19 cellular contexts compared by ENCODE assay signal in genomic region chr2:237951878-237952277, GRCh38. TPM values are rescaled to one million over a fixed set of nuclear protein-coding genes. Genes with fewer than 3 reads are reported as not detected.
DNase-seq lines count a peak whose midpoint lies in the region; ATAC-seq, FAIRE-seq and TF ChIP-seq lines count a peak whose summit lies in the region.
"Had no signal": no experiment of that assay in that cellular context is flagged by ENCODE, and none has a peak within 500 bp of the region (broad histone marks: within the 10 kb centered on the region; RNA-seq: fewer than 3 reads in every experiment).

No MANE protein-coding gene starts in this region.

- 0 out of 2 replicates have a peak, but pooled peaks cover 5% of the 10 kb centered on the region for H3K4me1 ChIP-seq in HepG2 (ENCODE audit: insufficient read depth, low read length)
- peaks cover 0 to 4% (median 0%) of the 10 kb centered on the region in 4 donors for H3K4me1 ChIP-seq in right lobe of liver
- H3K4me1 ChIP-seq in pancreas, result peaks cover 0 to 5% (median 0%) of the 10 kb centered on the region in 3 donors
- H3K4me1 ChIP-seq: Caco-2 had no signal

- H3K79me2 ChIP-seq in HepG2 (ENCODE audit: insufficient read depth, low read length), result no peaks in the 10 kb centered on the region

- H3K36me3 ChIP-seq in HepG2 (replicated peaks in 1 of 2; ENCODE audit: control insufficient read depth in 1 of 2, insufficient read depth in 2 of 2, low read length in 2 of 2) (no peaks in the 10 kb centered on the region), right lobe of liver (no peaks in the 10 kb centered on the region), SK-N-MC (ENCODE audit: insufficient read depth, low read length) (no peaks in the 10 kb centered on the region), pancreas (no peaks in the 10 kb centered on the region)
- H3K36me3 ChIP-seq: BLaER1 treated with 17β-estradiol and CSF1 and Interleukin-3, amounts not matched to agents 10 nM and 100 nM had no signal

- WGBS in HepG2 (ENCODE audit: low lambda C conversion rate), result 62% methylated on average over 3 of the region's 3 CpGs
- WGBS in right lobe of liver (ENCODE audit: insufficient coverage, low coverage, low lambda C conversion rate, missing lambda C conversion rate), result 83% methylated on average over 3 of the region's 3 CpGs
- 83 to 84% methylated on average over 3 of the region's 3 CpGs for WGBS in pancreas, 2 donors

- H3K27me3 ChIP-seq in HepG2 (ENCODE audit: control insufficient read depth in 1 of 2, insufficient read depth in 2 of 2, low read length in 2 of 2), result peaks cover 9 to 30% of the 10 kb centered on the region in 2 experiments
- H3K27me3 ChIP-seq in right lobe of liver, result no peaks in the 10 kb centered on the region
- no peaks in the 10 kb centered on the region for H3K27me3 ChIP-seq in pancreas
- H3K27me3 ChIP-seq: BLaER1 treated with 17β-estradiol and CSF1 and Interleukin-3, amounts not matched to agents 10 nM and 100 nM had no signal

- H4K20me1 ChIP-seq in HepG2 (ENCODE audit: insufficient read depth, low read length), result no peaks in the 10 kb centered on the region
- H4K20me1 ChIP-seq: BLaER1 treated with 17β-estradiol and CSF1 and Interleukin-3, amounts not matched to agents 10 nM and 100 nM had no signal

- no peak for ATAC-seq in HepG2
- no peak for ATAC-seq in right lobe of liver
- no peak for ATAC-seq in GM18511 (IDR thresholded peaks at IDR 0.05; ENCODE audit: unreplicated experiment)
- no peak for ATAC-seq in pancreas
- ATAC-seq: CD8-positive, alpha-beta T cell had no signal

- TF ChIP-seq RAD21 in HepG2 (CRISPR knock-in tag; IDR thresholded peaks at IDR 0.05), result no peak

- DNase-seq in HepG2 (ENCODE audit: low spot score) (no peak), right lobe of liver (no peak), SK-N-MC (ENCODE audit: low read depth, low spot score) (no peak), pancreas (no peak)
- DNase-seq: 8988T; AML-193; Caco-2; Calu3; CD4-positive, alpha-beta T cell; CD8-positive, alpha-beta T cell; DMS79 treated with DMSO at 0.1 percent for 48 hours; GF-D8 had no signal

- CTCF ChIA-PET in HepG2 (lab: Yijun Ruan, JAX; ENCODE audit: low intra/inter-chr PET ratio, low total read pairs), result no interaction called here

- H3K9ac ChIP-seq in HepG2 (ENCODE audit: insufficient read depth, low read depth, low read length) (no peak overlapping the region), SK-N-MC (ENCODE audit: insufficient read length) (no peak overlapping the region)
- H3K9ac ChIP-seq: BLaER1 treated with 17β-estradiol and CSF1 and Interleukin-3, amounts not matched to agents 10 nM and 100 nM had no signal

- intact Hi-C loops in HepG2 (cut with micrococcal nuclease; ENCODE audit: unreplicated experiment), result no loop called here
- intact Hi-C loops in right lobe of liver (cut with DNase I), result no loop called here
- intact Hi-C loops in pancreas (cut with DNase I), result no loop called here

- H3K4me2 ChIP-seq in HepG2 (ENCODE audit: low read depth, low read length), result no peak overlapping the region
- H3K4me2 ChIP-seq: BLaER1 treated with 17β-estradiol and CSF1 and Interleukin-3, amounts not matched to agents 10 nM and 100 nM had no signal

- FAIRE-seq in HepG2 (lab: Jason Lieb, UNC) (no peak), pancreas (lab: Jason Lieb, UNC) (no peak)
- FAIRE-seq: A204.1, D721Med, G401.6, GM12891 had no signal

- H3K4me3 ChIP-seq in HepG2 (replicated peaks in 1 of 3; ENCODE audit: insufficient read depth in 1 of 3, low read depth in 2 of 3, low read length in 3 of 3) (no peak overlapping the region), right lobe of liver (no peak overlapping the region), SK-N-MC (no peak overlapping the region), pancreas (no peak overlapping the region)
- H3K4me3 ChIP-seq: BLaER1 treated with 17β-estradiol and CSF1 and Interleukin-3, amounts not matched to agents 10 nM and 100 nM had no signal

- H2AFZ ChIP-seq in HepG2 (ENCODE audit: low read length), result no peak overlapping the region

- H3K9me3 ChIP-seq in HepG2 (ENCODE audit: low read length) (no peaks in the 10 kb centered on the region), right lobe of liver (no peaks in the 10 kb centered on the region), SK-N-MC (ENCODE audit: low read depth, low read length) (no peaks in the 10 kb centered on the region), pancreas (no peaks in the 10 kb centered on the region)
- H3K9me3 ChIP-seq: Caco-2 had no signal

- H3K27ac ChIP-seq in HepG2 (ENCODE audit: extremely low read length, insufficient read depth, low read length) (no peak overlapping the region), right lobe of liver (no peak overlapping the region), SK-N-MC (peak overlapping the region; percentile 88), pancreas (no peak overlapping the region)
- H3K27ac ChIP-seq: BLaER1 treated with 17β-estradiol and CSF1 and Interleukin-3, amounts not matched to agents 10 nM and 100 nM; C4-2B had no signal

- no peak for TF ChIP-seq CTCF in HepG2 (CRISPR knock-in tag; IDR thresholded peaks at IDR 0.05)
- TF ChIP-seq CTCF in right lobe of liver (IDR thresholded peaks at IDR 0.05), result no peak
- no peak for TF ChIP-seq CTCF in pancreas (IDR thresholded peaks at IDR 0.05)

- POLR2A ChIA-PET in HepG2 (lab: Yijun Ruan, JAX), result no interaction called here

- in situ Hi-C loops in HepG2 (cut with HindIII; ENCODE audit: extremely low pct_ligation_motif_present, low pct_unique_long_range_greater_than_20kb), result no loop called here

- TF ChIP-seq POLR2A in HepG2 (IDR thresholded peaks at IDR 0.05; ENCODE audit: insufficient read depth in 1 of 2, low read depth in 2 of 2, low read length in 2 of 2), result no peak
- no peak for TF ChIP-seq POLR2A in right lobe of liver (IDR thresholded peaks at IDR 0.05)

- no TSS peak for BruUV-seq in HepG2 (replicated peaks; lab: Mats Ljungman, UMichigan)

- no peak for TF ChIP-seq EP300 in HepG2 (IDR thresholded peaks at IDR 0.05; ENCODE audit: low read depth in 2 of 2, low read length in 2 of 2)
- no peak for TF ChIP-seq EP300 in HepG2 (CRISPR knock-in tag; IDR thresholded peaks at IDR 0.05; ENCODE audit: borderline replicate concordance)

TF ChIP-seq in HepG2, 621 proteins besides CTCF, POLR2A, EP300 and RAD21 (continues in another document):
- TF ChIP-seq MAFF (IDR thresholded peaks at IDR 0.05; ENCODE audit: low read depth, low read length) (peak; percentile 58), FOXO4 (CRISPR knock-in tag; conservative IDR thresholded peaks at IDR 0.05) (no peak), ZNF160 (CRISPR knock-in tag; IDR thresholded peaks at IDR 0.05) (no peak), MAFK (conservative IDR thresholded peaks at IDR 0.05 in 1 of 2, IDR thresholded peaks at IDR 0.05 in 1 of 2; ENCODE audit: low read length in 2 of 2) (peak; percentile 62 to 68)

RNA-seq across cellular contexts. Expression of gene UBE2F, which starts 14.9 kb away (rescaled TPM):
- total RNA-seq in HepG2 (2016; rRNA removed; fragmentation: Illumina TruSeq; extraction: Trizol) (73.1 and 79.8 TPM in 2 replicates), right lobe of liver (10 to 100 TPM; 23.3 to 44.9 (median 28.3) TPM), pancreas (10 to 100 TPM; 39.3 to 51.7 (median 43.0) TPM)
- total RNA-seq in HepG2 (2016; cell fraction: cytosol; rRNA removed; fragmentation: Illumina TruSeq; extraction: Trizol; ENCODE audit: low read depth), result 177 and 237 TPM in 2 replicates
- 65.1 and 76.9 TPM in 2 replicates for total RNA-seq in HepG2 (2016; cell fraction: insoluble cytoplasmic fraction; rRNA removed; fragmentation: Illumina TruSeq; extraction: Trizol)
- total RNA-seq in HepG2 (2016; cell fraction: membrane; rRNA removed; fragmentation: Illumina TruSeq; extraction: Trizol), result 185 and 204 TPM in 2 replicates
- 34.3 and 36.3 TPM in 2 replicates for total RNA-seq in HepG2 (2016; cell fraction: nucleus; rRNA removed; fragmentation: Illumina TruSeq; extraction: Trizol)
- polyA plus RNA-seq in HepG2 (2011; rRNA removed) (27.3 and 35.4 TPM in 2 replicates), pancreas (10 to 100 TPM; 32.4 to 32.5 TPM)
- polyA plus RNA-seq in HepG2 (2011; cell fraction: cytosol; rRNA removed), result 41.8 and 45.9 TPM in 2 replicates
- polyA plus RNA-seq in HepG2 (2011; cell fraction: nucleus; rRNA removed), result 13.6 and 17.3 TPM in 2 replicates
- polyA plus RNA-seq in HepG2 (2012), result 40.6 and 43.1 TPM in 2 replicates
- 290 and 368 TPM in 2 replicates for polyA plus RNA-seq in HepG2 (2016; cell fraction: cytosol; fragmentation: Illumina TruSeq; extraction: Trizol; ENCODE audit: low read depth)
- polyA plus RNA-seq in HepG2 (2016; cell fraction: insoluble cytoplasmic fraction; fragmentation: Illumina TruSeq; extraction: Trizol; ENCODE audit: low read depth), result 92.1 and 108 TPM in 2 replicates
- polyA plus RNA-seq in HepG2 (2016; cell fraction: membrane; fragmentation: Illumina TruSeq; extraction: Trizol; ENCODE audit: low read depth), result 202 and 262 TPM in 2 replicates
- polyA plus RNA-seq in HepG2 (2016; cell fraction: nucleus; fragmentation: Illumina TruSeq; extraction: Trizol; ENCODE audit: insufficient read depth, low read depth), result 52.7 and 59.5 TPM in 2 replicates
- polyA minus RNA-seq in HepG2 (2011; rRNA and poly(A)+ RNA removed; ENCODE audit: low replicate concordance), result 12.1 and 13.1 TPM in 2 replicates
- 14.9 and 15.7 TPM in 2 replicates for polyA minus RNA-seq in HepG2 (2011; cell fraction: cytosol; rRNA and poly(A)+ RNA removed)
- 29.1 and 31.0 TPM in 2 replicates for polyA minus RNA-seq in HepG2 (2011; cell fraction: nucleus; rRNA and poly(A)+ RNA removed)
